1 cellular context compared by ENCODE assay signal in the genomic region with DNA sequence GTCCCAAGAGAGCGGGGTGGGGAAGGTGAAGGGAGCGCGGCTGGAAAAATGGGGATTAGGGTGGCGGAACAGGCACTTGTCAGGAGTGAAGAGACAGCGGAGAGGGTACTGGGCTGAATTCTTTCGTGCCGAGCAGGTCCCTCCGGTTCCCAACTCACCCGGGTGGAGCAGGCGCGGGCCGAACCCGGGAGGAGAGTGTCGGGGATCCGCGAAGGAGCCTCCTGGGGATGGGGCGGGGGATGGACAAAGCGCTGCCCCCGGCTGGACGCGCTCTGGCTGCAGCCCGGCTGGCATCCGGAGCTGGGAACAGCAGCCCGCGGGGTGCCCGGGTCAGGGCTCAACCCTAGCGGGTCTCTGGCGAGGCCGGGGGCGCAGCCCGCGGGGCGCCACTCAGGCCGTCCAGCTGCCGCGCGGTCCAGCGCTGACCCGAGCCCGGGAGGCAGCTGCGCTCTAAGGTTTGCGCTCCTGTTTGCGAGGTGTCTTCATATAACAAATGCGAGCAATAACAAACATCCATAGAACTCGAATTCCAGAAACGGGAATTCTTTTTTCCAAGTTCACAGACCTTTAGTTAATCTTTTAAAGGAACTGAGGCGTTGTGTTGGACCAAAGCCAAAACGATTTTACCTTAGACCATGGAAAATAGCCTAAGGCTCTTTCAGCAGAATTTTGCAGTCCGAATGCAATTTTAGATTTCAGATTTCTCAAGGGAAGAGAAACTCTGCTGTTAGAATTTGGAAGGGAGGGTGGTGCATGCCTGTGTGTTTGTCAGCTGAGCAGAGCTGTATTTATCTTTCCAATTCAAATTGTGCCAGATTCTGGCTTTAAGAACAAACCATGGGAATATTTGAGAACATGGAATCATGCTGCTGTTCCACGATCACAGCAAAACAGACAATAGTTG.
TF ChIP-seq lines count a peak whose summit lies in the region.

No MANE protein-coding gene starts in this region.

TF ChIP-seq in A549, 52 proteins besides CTCF, POLR2A, EP300 and RAD21 (continued from another document):
- TF ChIP-seq, protein P1, sequence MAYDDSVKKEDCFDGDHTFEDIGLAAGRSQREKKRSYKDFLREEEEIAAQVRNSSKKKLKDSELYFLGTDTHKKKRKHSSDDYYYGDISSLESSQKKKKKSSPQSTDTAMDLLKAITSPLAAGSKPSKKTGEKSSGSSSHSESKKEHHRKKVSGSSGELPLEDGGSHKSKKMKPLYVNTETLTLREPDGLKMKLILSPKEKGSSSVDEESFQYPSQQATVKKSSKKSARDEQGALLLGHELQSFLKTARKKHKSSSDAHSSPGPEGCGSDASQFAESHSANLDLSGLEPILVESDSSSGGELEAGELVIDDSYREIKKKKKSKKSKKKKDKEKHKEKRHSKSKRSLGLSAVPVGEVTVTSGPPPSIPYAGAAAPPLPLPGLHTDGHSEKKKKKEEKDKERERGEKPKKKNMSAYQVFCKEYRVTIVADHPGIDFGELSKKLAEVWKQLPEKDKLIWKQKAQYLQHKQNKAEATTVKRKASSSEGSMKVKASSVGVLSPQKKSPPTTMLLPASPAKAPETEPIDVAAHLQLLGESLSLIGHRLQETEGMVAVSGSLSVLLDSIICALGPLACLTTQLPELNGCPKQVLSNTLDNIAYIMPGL (CRISPR knock-in tag; IDR thresholded peaks at IDR 0.05; ENCODE audit: borderline replicate concordance) = no peak
TF ChIP-seq in A549: peak in this region for 2.
